21 cellular contexts compared by ENCODE assay signal in genomic region chr4:1806223-1806564, GRCh38. TPM values are rescaled to one million over a fixed set of nuclear protein-coding genes. Genes with fewer than 3 reads are reported as not detected.
"Had no signal": no experiment of that assay in that cellular context is flagged by ENCODE, and none has a peak within 500 bp of the region (broad histone marks: within the 10 kb centered on the region; RNA-seq: fewer than 3 reads in every experiment).

No MANE protein-coding gene starts in this region.

- H3K4me1 ChIP-seq: parathyroid adenoma, right atrium auricular region, thyroid gland had no signal

- H3K27ac ChIP-seq: neutrophil, parathyroid adenoma, prostate gland, right atrium auricular region, stomach, thyroid gland, vagina had no signal

- H3K36me3 ChIP-seq: neutrophil, prostate gland, right atrium auricular region, thyroid gland had no signal

- H3K9me3 ChIP-seq: neutrophil, prostate gland, right atrium auricular region, stomach, thyroid gland, vagina had no signal

- H3K79me2 ChIP-seq: parathyroid adenoma had no signal

- ATAC-seq: effector memory CD8-positive, alpha-beta T cell; natural killer cell; sciatic nerve; stimulated activated effector memory CD8-positive, alpha-beta T cell treated with anti-CD3 and anti-CD28 coated beads, Interleukin-12 subunit alpha, Interleukin-12 subunit beta, amount 100 ng/mL, for 72 hours had no signal

- DNase-seq: cortex of kidney; effector memory CD8-positive, alpha-beta T cell; hypothalamus; natural killer cell; stimulated activated CD4-positive, alpha-beta T cell treated with anti-CD3 and anti-CD28 coated beads, Interleukin-2, amount 100 ng/mL, for 24 hours; stimulated activated CD4-positive, alpha-beta T cell treated with anti-CD3 and anti-CD28 coated beads, Interleukin-4, amount 100 ng/mL, for 24 hours; stimulated activated naive CD4-positive, alpha-beta T cell treated with Interleukin-2 at 50 U/mL for 16 hours; stomach; trophoblast cell had no signal

- FAIRE-seq: endometrium, frontal cortex, keratinocyte had no signal

- H3K9ac ChIP-seq: parathyroid adenoma had no signal

- H3K27me3 ChIP-seq: neutrophil, right atrium auricular region, stomach, thyroid gland, vagina had no signal

- H3K4me3 ChIP-seq: lung, prostate gland, right atrium auricular region, stomach, thyroid gland, vagina had no signal

- H2AFZ ChIP-seq: parathyroid adenoma had no signal

RNA-seq across cellular contexts. Expression of gene FGFR3, which starts 13.1 kb away (rescaled TPM):
- total RNA-seq: natural killer cell had no signal
